In the genomic region with DNA sequence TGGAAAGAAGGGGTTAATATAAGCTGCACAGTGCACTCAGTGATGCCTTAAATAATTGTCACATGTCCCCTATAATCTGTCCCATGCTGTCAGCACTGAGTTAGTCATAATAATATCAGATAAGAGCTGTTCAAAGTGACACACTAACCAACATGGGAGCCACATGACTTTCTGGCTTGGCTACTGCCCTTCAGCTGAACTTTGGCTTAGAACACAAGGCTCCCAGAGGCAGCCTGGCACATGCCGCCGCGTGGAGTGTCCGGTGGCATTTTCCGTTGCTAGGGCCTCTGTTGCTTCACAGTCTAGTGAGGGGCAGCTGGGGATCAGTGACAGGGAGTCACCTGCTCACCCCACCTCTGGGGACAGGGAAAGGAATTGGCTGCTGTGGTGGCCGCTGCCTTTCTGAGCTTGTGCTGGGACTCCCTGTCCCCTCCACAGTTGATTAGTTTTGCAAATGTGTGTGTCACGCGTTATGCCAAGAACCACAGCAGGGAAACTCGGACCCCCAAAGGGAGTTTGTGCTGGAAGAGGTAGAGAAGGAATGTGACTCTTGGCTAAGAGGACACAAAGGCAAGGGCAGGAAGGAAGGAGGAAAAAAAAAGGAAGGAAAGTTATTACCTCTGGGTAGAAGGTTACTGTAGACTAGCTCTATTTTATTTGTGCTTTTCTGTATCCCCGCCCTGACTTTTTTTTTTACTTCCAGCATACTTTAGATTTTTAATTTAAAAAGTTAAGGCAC, we compare ENCODE assay signal across 13 cellular contexts. TPM values are rescaled to one million over a fixed set of nuclear protein-coding genes. Genes with fewer than 3 reads are reported as not detected.
A peak's percentile ranks its signal among the peaks of the same experiment; 100 is the strongest.
DNase-seq lines count a peak whose midpoint lies in the region; ATAC-seq, FAIRE-seq and TF ChIP-seq lines count a peak whose summit lies in the region.
"Had no signal": no experiment of that assay in that cellular context is flagged by ENCODE, and none has a peak within 500 bp of the region (broad histone marks: within the 10 kb centered on the region; RNA-seq: fewer than 3 reads in every experiment).

No MANE protein-coding gene starts in this region.

- no peak for TF ChIP-seq CTCF in cardiac fibroblast (IDR thresholded peaks at IDR 0.05; ENCODE audit: low read depth, low read length)

- TF ChIP-seq POLR2A in GM12892 (IDR thresholded peaks at IDR 0.05; ENCODE audit: low read depth, low read length), result no peak

- no peak overlapping the region for H3K4me3 ChIP-seq in cardiac fibroblast (replicated peaks in 1 of 2; ENCODE audit: low read depth in 2 of 2, low read length in 2 of 2)
- H3K4me3 ChIP-seq: BLaER1 treated with 17β-estradiol and CSF1 and Interleukin-3, amounts not matched to agents 10 nM and 100 nM had no signal

- ATAC-seq in HG03039 (IDR thresholded peaks at IDR 0.05; ENCODE audit: unreplicated experiment) (no peak), HG03108 (IDR thresholded peaks at IDR 0.05; ENCODE audit: unreplicated experiment) (no peak), GM21529 (IDR thresholded peaks at IDR 0.05; ENCODE audit: unreplicated experiment) (no peak)

- no peak for FAIRE-seq in GM12892 (lab: Jason Lieb, UNC)

- DNase-seq in Daoy (ENCODE audit: low read depth) (peak; percentile 40), cardiac fibroblast (ENCODE audit: low read depth in 2 of 2) (peak; percentile 35 to 80), hypothalamus (lab: John Stamatoyannopoulos, UW) (peak in 37 of 51 donors; percentile 6 to 75 (median 38)), posterior vena cava (ENCODE audit: low spot score) (peak; percentile 90), GM12892 (ENCODE audit: insufficient read length) (no peak)
- DNase-seq: activated naive CD8-positive, alpha-beta T cell treated with anti-CD3 and anti-CD28 coated beads, Interleukin-2, amount 10 ng/mL, durations not matched to agents 7 days and 5 days; Karpas-422; NCI-H526 treated with DMSO at 0.1 percent for 48 hours; T-helper 9 cell had no signal

- intact Hi-C loops in posterior vena cava (cut with DNase I), result no loop called here

RNA-seq across cellular contexts. Expression of gene PPARGC1A, which starts 41.1 kb away (rescaled TPM):
- total RNA-seq in Daoy (2014; rRNA removed; shearing (Covaris generic)), result 0.17 and 0.27 TPM in 2 replicates
- total RNA-seq in posterior vena cava, result 10 to 100 TPM; 20.7 to 27.7 TPM
- not detected for polyA plus RNA-seq in GM12892 (2012; ENCODE audit: missing spikeins)
- total RNA-seq: activated naive CD8-positive, alpha-beta T cell treated with anti-CD3 and anti-CD28 coated beads, Interleukin-2, amount 10 ng/mL, durations not matched to agents 7 days and 5 days had no signal

Comparison
In these comparisons a context has a peak if more than half of its experiments do, and no peak if none do; other contexts are left out.
1. RNA of gene PPARGC1A, which starts 41.1 kb away (total RNA-seq): 20.7 to 27.7 TPM in posterior vena cava; 0.17 to 0.27 TPM in Daoy; every median in the first group is over 10 times any median in the second.